8 cellular contexts compared by ENCODE assay signal in the genomic region with DNA sequence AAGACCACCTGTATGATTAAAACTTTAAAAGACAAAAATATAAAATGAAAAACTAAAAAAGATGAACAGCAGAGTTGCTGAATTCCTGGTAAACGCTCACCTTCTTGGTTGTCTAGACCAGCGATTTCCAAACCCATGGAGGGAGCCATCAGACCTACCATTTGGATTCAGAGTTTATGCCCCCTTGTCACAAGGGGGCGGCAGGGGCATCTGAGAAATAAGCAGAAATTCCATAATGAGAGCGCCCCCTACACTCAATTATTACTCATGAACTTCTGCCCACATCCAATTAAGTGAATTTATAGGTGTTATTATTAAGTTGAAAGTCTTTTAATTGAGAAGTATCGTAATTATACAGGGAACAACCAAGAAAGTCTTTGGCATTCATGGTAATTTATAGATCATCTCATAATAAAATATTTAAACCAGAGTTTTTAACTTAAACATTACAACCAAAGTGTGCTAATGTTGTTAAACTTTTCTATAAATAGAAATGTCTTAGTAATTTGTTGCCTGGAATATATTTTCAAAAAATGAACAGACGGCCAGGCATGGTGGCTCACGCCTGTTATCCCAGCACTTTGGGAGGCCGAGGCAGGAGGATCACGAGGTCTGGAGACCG. TPM values are rescaled to one million over a fixed set of nuclear protein-coding genes. Genes with fewer than 3 reads are reported as not detected.
DNase-seq lines count a peak whose midpoint lies in the region; ATAC-seq, FAIRE-seq and TF ChIP-seq lines count a peak whose summit lies in the region.

No MANE protein-coding gene starts in this region.

- H3K9me3 ChIP-seq in OCI-LY3 (ENCODE audit: insufficient read depth, low read length) = no peaks in the 10 kb centered on the region

- H4K20me1 ChIP-seq in OCI-LY3 (ENCODE audit: insufficient read depth, low read length) = no peaks in the 10 kb centered on the region

- no peaks in the 10 kb centered on the region for H3K36me3 ChIP-seq in OCI-LY3 (replicated peaks; ENCODE audit: low read depth, low read length)

- H3K4me1 ChIP-seq in OCI-LY3 (ENCODE audit: low read length) = no peaks in the 10 kb centered on the region

- no peak overlapping the region for H2AFZ ChIP-seq in OCI-LY3 (ENCODE audit: low read depth, low read length)

- TF ChIP-seq CTCF in AG10803 (conservative IDR thresholded peaks at IDR 0.05; ENCODE audit: low read length) (peak; percentile 79), OCI-LY3 (IDR thresholded peaks at IDR 0.05; ENCODE audit: low read depth, low read length) (peak; percentile 87)

- DNase-seq in AG10803 (ENCODE audit: low read depth) (peak; percentile 80), H54 (ENCODE audit: insufficient read length, low spot score) (peak; percentile 30), globus pallidus (ENCODE audit: low spot score) (peak; percentile 29)
- peak; percentile 38 for DNase-seq in activated T-cell treated with anti-CD3 and anti-CD28 coated beads, Interleukin-2, amount 50 U/mL, for 4 hours
- DNase-seq in stimulated activated CD4-positive, alpha-beta T cell treated with anti-CD3 and anti-CD28 coated beads, Interleukin-15, amount 100 ng/mL, for 1 hour (ENCODE audit: low read depth in 1 of 2, low spot score in 1 of 2) = peak; percentile 11 to 20

- no peaks in the 10 kb centered on the region for H3K36me3 Mint-ChIP-seq in activated T-cell treated with anti-CD3 and anti-CD28 coated beads, Interleukin-2, amount 50 U/mL, for 4 hours (ENCODE audit: insufficient read depth)

- H3K4me3 ChIP-seq in AG10803 (ENCODE audit: low read length) = no peak overlapping the region
- no peak overlapping the region for H3K4me3 ChIP-seq in OCI-LY3 (ENCODE audit: low read length)

- H3K79me2 ChIP-seq in OCI-LY3 (ENCODE audit: low read length) = no peaks in the 10 kb centered on the region

- H3K4me3 Mint-ChIP-seq in activated T-cell treated with anti-CD3 and anti-CD28 coated beads, Interleukin-2, amount 50 U/mL, for 4 hours = no peak overlapping the region

- no peaks in the 10 kb centered on the region for H3K9me3 Mint-ChIP-seq in activated T-cell treated with anti-CD3 and anti-CD28 coated beads, Interleukin-2, amount 50 U/mL, for 4 hours

- peaks cover 1% of the 10 kb centered on the region for H3K4me1 Mint-ChIP-seq in activated T-cell treated with anti-CD3 and anti-CD28 coated beads, Interleukin-2, amount 50 U/mL, for 4 hours (ENCODE audit: low read depth)

- no peaks in the 10 kb centered on the region for H3K27me3 ChIP-seq in OCI-LY3 (ENCODE audit: low read depth, low read length)

- TF ChIP-seq POLR2A in H54 (IDR thresholded peaks at IDR 0.05; ENCODE audit: low read depth, low read length) = no peak

- peak; percentile 10 to 58 for ATAC-seq in activated T-cell treated with anti-CD3 and anti-CD28 coated beads, Interleukin-2, amount 50 U/mL, for 4 hours
- no peak for ATAC-seq in HG03432 (IDR thresholded peaks at IDR 0.05; ENCODE audit: unreplicated experiment)
- no peak for ATAC-seq in HG03469 (IDR thresholded peaks at IDR 0.05; ENCODE audit: unreplicated experiment)

- no peak overlapping the region for H3K27ac ChIP-seq in OCI-LY3 (ENCODE audit: low read length)

- peaks cover under 1% of the 10 kb centered on the region for H3K27me3 Mint-ChIP-seq in activated T-cell treated with anti-CD3 and anti-CD28 coated beads, Interleukin-2, amount 50 U/mL, for 4 hours (ENCODE audit: low read depth)

- H3K9ac ChIP-seq in OCI-LY3 (ENCODE audit: low read length) = no peak overlapping the region

- no peak overlapping the region for H3K4me2 ChIP-seq in OCI-LY3 (ENCODE audit: low read length)

- peak; percentile 93 for FAIRE-seq in H54 (lab: Jason Lieb, UNC)

RNA-seq across cellular contexts. Expression of a gene that starts 35.2 kb away (rescaled TPM):
- under 1 TPM in 1 of 3 donors, not detected in 2; 0.13 TPM for total RNA-seq in activated T-cell treated with anti-CD3 and anti-CD28 coated beads, Interleukin-2, amount 50 U/mL, for 4 hours

Comparison
In these comparisons a context has a peak if more than half of its experiments do, and no peak if none do; other contexts are left out.
1. DNase-seq: peak in every context shown above with its lines; median percentile 80 in AG10803; 38 in activated T-cell treated with anti-CD3 and anti-CD28 coated beads, Interleukin-2, amount 50 U/mL, for 4 hours; 30 in H54; 29 in globus pallidus; 16 in stimulated activated CD4-positive, alpha-beta T cell treated with anti-CD3 and anti-CD28 coated beads, Interleukin-15, amount 100 ng/mL, for 1 hour.
2. ATAC-seq: peak in activated T-cell treated with anti-CD3 and anti-CD28 coated beads, Interleukin-2, amount 50 U/mL, for 4 hours (2 of 2); none in HG03432 (single experiment) and HG03469 (single experiment).